Comparison of ENCODE assay signal across 16 cellular contexts in genomic region chr12:4282103-4282891, GRCh38. TPM values are rescaled to one million over a fixed set of nuclear protein-coding genes. Genes with fewer than 3 reads are reported as not detected.
DNase-seq lines count a peak whose midpoint lies in the region; ATAC-seq and TF ChIP-seq lines count a peak whose summit lies in the region.
"Had no signal": no experiment of that assay in that cellular context is flagged by ENCODE, and none has a peak within 500 bp of the region (broad histone marks: within the 10 kb centered on the region; RNA-seq: fewer than 3 reads in every experiment).

No MANE protein-coding gene starts in this region.

- WGBS in testis, 2 donors, result 82 to 87% methylated on average over 15 to 16 of the region's 16 CpGs

- CTCF ChIA-PET in CD8-positive, alpha-beta T cell (lab: Charles Lee), result interaction anchor here (0.8 to 14.0 kb wide), 5 partner anchors 32 to 395 kb away, joined by 3 to 260 read pairs (median 3); no protein-coding TSS in a partner anchor
- CTCF ChIA-PET in Calu3 (lab: Charles Lee), result no interaction called here

- no peak for TF ChIP-seq CTCF in CD8-positive, alpha-beta T cell (IDR thresholded peaks at IDR 0.05)
- no peak for TF ChIP-seq CTCF in Calu3 (IDR thresholded peaks at IDR 0.05; ENCODE audit: unreplicated experiment)
- TF ChIP-seq CTCF in testis (IDR thresholded peaks at IDR 0.05), result no peak

- peaks cover 87% of the 10 kb centered on the region for H3K4me1 Mint-ChIP-seq in CD8-positive, alpha-beta T cell (ENCODE audit: low read depth)
- peaks cover 96% of the 10 kb centered on the region for H3K4me1 Mint-ChIP-seq in activated naive CD8-positive, alpha-beta T cell treated with anti-CD3 and anti-CD28 coated beads, Interleukin-2, amount 50 U/mL, for 24 hours
- peaks cover 41 to 89% (median 77%) of the 10 kb centered on the region in 4 donors for H3K4me1 Mint-ChIP-seq in naive thymus-derived CD8-positive, alpha-beta T cell
- peaks cover 1% of the 10 kb centered on the region for H3K4me1 Mint-ChIP-seq in Calu3 (ENCODE audit: low read depth, unreplicated experiment)

- in situ Hi-C loops in G401 (cut with HindIII; ENCODE audit: low sequenced_read_pairs), result no loop called here

- H3K27ac ChIP-seq in CD8-positive, alpha-beta T cell (ENCODE audit: low read depth, low read length), result no peak overlapping the region
- no peak overlapping the region for H3K27ac ChIP-seq in testis
- H3K27ac ChIP-seq: BLaER1, pancreas had no signal

- H3K9me3 ChIP-seq in CD8-positive, alpha-beta T cell (ENCODE audit: low read length), result no peaks in the 10 kb centered on the region
- no peaks in the 10 kb centered on the region for H3K9me3 ChIP-seq in testis
- H3K9me3 ChIP-seq: BLaER1, pancreas, SK-N-SH, stomach had no signal

- no peak for ATAC-seq in CD8-positive, alpha-beta T cell
- peak; percentile 4 for ATAC-seq in activated naive CD8-positive, alpha-beta T cell treated with anti-CD3 and anti-CD28 coated beads, Interleukin-2, amount 50 U/mL, for 24 hours
- ATAC-seq in naive thymus-derived CD8-positive, alpha-beta T cell, result peak in 1 of 2 donors; percentile 12
- ATAC-seq in HG03108 (IDR thresholded peaks at IDR 0.05; ENCODE audit: unreplicated experiment), result no peak
- ATAC-seq: pancreas had no signal

- H3K36me3 ChIP-seq in CD8-positive, alpha-beta T cell (ENCODE audit: insufficient read depth, low read length), result peaks cover 88% of the 10 kb centered on the region
- no peaks in the 10 kb centered on the region for H3K36me3 ChIP-seq in testis (ENCODE audit: low read depth, missing control alignments)
- H3K36me3 ChIP-seq: BLaER1 had no signal

- POLR2A ChIA-PET in CD8-positive, alpha-beta T cell (lab: Charles Lee), result interaction anchor here (0.6 kb wide), 1 partner anchor 10 kb away, joined by 3 read pairs; no protein-coding TSS in a partner anchor
- POLR2A ChIA-PET in naive thymus-derived CD8-positive, alpha-beta T cell (lab: Charles Lee), result interaction anchor here (0.8 kb wide), 1 partner anchor 176 kb away, joined by 4 read pairs; no protein-coding TSS in a partner anchor

- H3K4me3 Mint-ChIP-seq in CD8-positive, alpha-beta T cell, result no peak overlapping the region
- peak overlapping the region; percentile 11 for H3K4me3 Mint-ChIP-seq in activated naive CD8-positive, alpha-beta T cell treated with anti-CD3 and anti-CD28 coated beads, Interleukin-2, amount 50 U/mL, for 24 hours
- peak overlapping the region in 2 of 10 donors; percentile 18 to 19 for H3K4me3 Mint-ChIP-seq in naive thymus-derived CD8-positive, alpha-beta T cell
- no peak overlapping the region for H3K4me3 Mint-ChIP-seq in Calu3 (ENCODE audit: low read depth, unreplicated experiment)
- H3K4me3 Mint-ChIP-seq: dendritic cell treated with granulocyte-macrophage colony-stimulating factor and Interleukin-4, amounts not matched to agents 40 ng/mL and 50 ng/mL, for 4 days had no signal

- peak overlapping the region; percentile 35 for H3K27ac Mint-ChIP-seq in CD8-positive, alpha-beta T cell
- H3K27ac Mint-ChIP-seq in activated naive CD8-positive, alpha-beta T cell treated with anti-CD3 and anti-CD28 coated beads, Interleukin-2, amount 50 U/mL, for 24 hours, result peak overlapping the region; percentile 29
- peak overlapping the region in 9 of 10 donors; percentile 41 to 88 (median 73) for H3K27ac Mint-ChIP-seq in naive thymus-derived CD8-positive, alpha-beta T cell
- H3K27ac Mint-ChIP-seq in Calu3 (ENCODE audit: unreplicated experiment), result no peak overlapping the region
- H3K27ac Mint-ChIP-seq: dendritic cell treated with granulocyte-macrophage colony-stimulating factor and Interleukin-4, amounts not matched to agents 40 ng/mL and 50 ng/mL, for 4 days had no signal

- TF ChIP-seq POLR2A in GM19099 (IDR thresholded peaks at IDR 0.05; ENCODE audit: extremely low read depth, insufficient read length, low read depth), result peak; percentile 21
- no peak for TF ChIP-seq POLR2A in testis (IDR thresholded peaks at IDR 0.05)

- H3K36me3 Mint-ChIP-seq in CD8-positive, alpha-beta T cell, result peaks cover 96% of the 10 kb centered on the region
- peaks cover 89% of the 10 kb centered on the region for H3K36me3 Mint-ChIP-seq in activated naive CD8-positive, alpha-beta T cell treated with anti-CD3 and anti-CD28 coated beads, Interleukin-2, amount 50 U/mL, for 24 hours (ENCODE audit: low read depth)
- peaks cover 0 to 98% (median 15%) of the 10 kb centered on the region in 3 donors for H3K36me3 Mint-ChIP-seq in naive thymus-derived CD8-positive, alpha-beta T cell
- no peaks in the 10 kb centered on the region for H3K36me3 Mint-ChIP-seq in Calu3 (ENCODE audit: insufficient read depth, unreplicated experiment)

- no peaks in the 10 kb centered on the region for H3K27me3 ChIP-seq in CD8-positive, alpha-beta T cell (ENCODE audit: insufficient read depth, low read length)
- no peaks in the 10 kb centered on the region for H3K27me3 ChIP-seq in testis
- H3K27me3 ChIP-seq: pancreas, stomach had no signal

- intact Hi-C loops in CD8-positive, alpha-beta T cell (cut with DNase I, micrococcal nuclease), result no loop called here
- intact Hi-C loops in Calu3 (cut with micrococcal nuclease; ENCODE audit: unreplicated experiment), result no loop called here
- intact Hi-C loops in testis (cut with DNase I; ENCODE audit: low total_unique reads), result no loop called here

- BruUV-seq in Calu3 (replicated peaks; lab: Mats Ljungman, UMichigan), result no TSS peak

- H3K9me3 Mint-ChIP-seq in CD8-positive, alpha-beta T cell, result no peaks in the 10 kb centered on the region
- no peaks in the 10 kb centered on the region for H3K9me3 Mint-ChIP-seq in activated naive CD8-positive, alpha-beta T cell treated with anti-CD3 and anti-CD28 coated beads, Interleukin-2, amount 50 U/mL, for 24 hours
- H3K9me3 Mint-ChIP-seq in naive thymus-derived CD8-positive, alpha-beta T cell, result no peaks in the 10 kb centered on the region
- no peaks in the 10 kb centered on the region for H3K9me3 Mint-ChIP-seq in Calu3 (ENCODE audit: low read depth, unreplicated experiment)
- H3K9me3 Mint-ChIP-seq: dendritic cell treated with granulocyte-macrophage colony-stimulating factor and Interleukin-4, amounts not matched to agents 40 ng/mL and 50 ng/mL, for 4 days had no signal

- DNase-seq in CD8-positive, alpha-beta T cell, result no peak
- no peak for DNase-seq in activated naive CD8-positive, alpha-beta T cell treated with anti-CD3 and anti-CD28 coated beads, Interleukin-2, amount 50 U/mL, for 24 hours
- DNase-seq in naive thymus-derived CD8-positive, alpha-beta T cell, result no peak
- DNase-seq in G401 (ENCODE audit: low spot score) (no peak), Calu3 (no peak), testis (no peak)
- DNase-seq: NCI-H1694 treated with DMSO at 0.1 percent for 48 hours, NCI-H510A treated with DMSO at 0.1 percent for 48 hours, pancreas, SK-N-SH, small intestine, stomach had no signal

- no peak overlapping the region for H3K4me3 ChIP-seq in CD8-positive, alpha-beta T cell (ENCODE audit: low read depth, low read length)
- no peak overlapping the region for H3K4me3 ChIP-seq in testis
- H3K4me3 ChIP-seq: BLaER1, pancreas, stomach had no signal

- H3K27me3 Mint-ChIP-seq in CD8-positive, alpha-beta T cell (ENCODE audit: low read depth), result no peaks in the 10 kb centered on the region
- no peaks in the 10 kb centered on the region for H3K27me3 Mint-ChIP-seq in activated naive CD8-positive, alpha-beta T cell treated with anti-CD3 and anti-CD28 coated beads, Interleukin-2, amount 50 U/mL, for 24 hours
- no peaks in the 10 kb centered on the region for H3K27me3 Mint-ChIP-seq in naive thymus-derived CD8-positive, alpha-beta T cell
- H3K27me3 Mint-ChIP-seq in Calu3 (ENCODE audit: unreplicated experiment), result peaks cover 99% of the 10 kb centered on the region

- peaks cover 61% of the 10 kb centered on the region for H3K4me1 ChIP-seq in CD8-positive, alpha-beta T cell (ENCODE audit: insufficient read depth, low read length)
- peaks cover 34% of the 10 kb centered on the region for H3K4me1 ChIP-seq in testis
- H3K4me1 ChIP-seq: BLaER1 had no signal

RNA-seq across cellular contexts. Expression of gene CCND2, which starts 8.7 kb away (rescaled TPM):
- total RNA-seq in CD8-positive, alpha-beta T cell, result 100 to 1,000 TPM; 155 TPM
- 10 to 100 TPM; 89.3 to 93.3 TPM for total RNA-seq in naive thymus-derived CD8-positive, alpha-beta T cell
- polyA plus RNA-seq in naive thymus-derived CD8-positive, alpha-beta T cell, result 10 to 100 TPM; 69.3 to 94.1 (median 84.9) TPM
- 88.7 and 110 TPM in 2 replicates for total RNA-seq in G401 (2014; rRNA removed; shearing (Covaris generic))
- total RNA-seq in Calu3 (2022) (0.07 and 0.17 TPM in 2 replicates), testis (10 to 100 TPM; 19.9 to 21.3 TPM)
- polyA plus RNA-seq in testis (ENCODE audit: insufficient read depth, low read depth, low replicate concordance), result 7.9 TPM
- polyA plus RNA-seq: SK-N-SH had no signal

RNA-seq across cellular contexts. Expression of gene TIGAR, which starts 38.7 kb away (rescaled TPM):
- 10 to 100 TPM; 14.0 to 15.8 TPM for total RNA-seq in CD8-positive, alpha-beta T cell
- 10 to 100 TPM; 10.6 to 14.0 TPM for total RNA-seq in naive thymus-derived CD8-positive, alpha-beta T cell
- polyA plus RNA-seq in naive thymus-derived CD8-positive, alpha-beta T cell, result 1 to 10 TPM; 2.1 to 4.2 (median 2.5) TPM
- total RNA-seq in G401 (2014; rRNA removed; shearing (Covaris generic)), result 19.7 and 25.5 TPM in 2 replicates
- 15.9 and 17.3 TPM in 2 replicates for total RNA-seq in Calu3 (2022)
- 10 to 100 TPM in 1 of 2 donors, 1 to 10 TPM in 1; 5.1 to 14.6 TPM for total RNA-seq in testis
- 14.2 TPM for polyA plus RNA-seq in testis (ENCODE audit: insufficient read depth, low read depth, low replicate concordance)

Comparison
In these comparisons a context has a peak if more than half of its experiments do, and no peak if none do; other contexts are left out.
1. RNA of gene CCND2, which starts 8.7 kb away (total RNA-seq): 155 TPM in CD8-positive, alpha-beta T cell, 88.7 to 110 TPM in G401, 89.3 to 93.3 TPM in naive thymus-derived CD8-positive, alpha-beta T cell and 19.9 to 21.3 TPM in testis; 0.07 to 0.17 TPM in Calu3; every median in the first group is over 10 times any median in the second.